ENCODE assay signal across 8 cellular contexts in genomic region chrX:130079824-130080406, GRCh38. TPM values are rescaled to one million over a fixed set of nuclear protein-coding genes. Genes with fewer than 3 reads are reported as not detected.
A peak's percentile ranks its signal among the peaks of the same experiment; 100 is the strongest.
DNase-seq lines count a peak whose midpoint lies in the region; ATAC-seq and TF ChIP-seq lines count a peak whose summit lies in the region.

No MANE protein-coding gene starts in this region.

- no peaks in the 10 kb centered on the region for H3K9me3 ChIP-seq in testis

- WGBS in testis, 2 donors, result 29 to 51% methylated on average over 2 to 9 of the region's 9 CpGs

- H3K4me3 ChIP-seq in testis, result no peak overlapping the region

- no peaks in the 10 kb centered on the region for H3K27me3 ChIP-seq in testis

- peak in 11 of 14 donors; percentile 1 to 44 (median 15) for DNase-seq in C1 segment of cervical spinal cord (lab: John Stamatoyannopoulos, UW)
- peak; percentile 47 for DNase-seq in H4 (ENCODE audit: low spot score)
- DNase-seq in NCI-H460 (ENCODE audit: extremely low read depth, low read depth), result peak; percentile 73
- peak; percentile 63 for DNase-seq in activated CD4-positive, alpha-beta T cell treated with anti-CD3 and anti-CD28 coated beads, Interleukin-2, amount 10 ng/mL, durations not matched to agents 7 days and 5 days
- DNase-seq in effector memory CD8-positive, alpha-beta T cell, result peak; percentile 39 to 47 (median 43)
- peak in 1 of 2 experiments; percentile 60 for DNase-seq in mesothelial cell of epicardium (ENCODE audit: low spot score in 2 of 2, unreplicated experiment in 2 of 2)
- peak; percentile 69 for DNase-seq in testis

- CTCF ChIA-PET in activated CD4-positive, alpha-beta T cell treated with anti-CD3 and anti-CD28 coated beads, Interleukin-2, amount 10 ng/mL, durations not matched to agents 7 days and 5 days (lab: Charles Lee), result interaction anchor here (0.7 to 4.0 kb wide), 17 partner anchors 12 to 186 kb away, joined by 3 to 29 read pairs (median 4); partner anchors contain the start of gene AIFM1

- H3K27me3 Mint-ChIP-seq in activated CD4-positive, alpha-beta T cell treated with anti-CD3 and anti-CD28 coated beads, Interleukin-2, amount 10 ng/mL, durations not matched to agents 7 days and 5 days, result no peaks in the 10 kb centered on the region
- H3K27me3 Mint-ChIP-seq in effector memory CD8-positive, alpha-beta T cell, result no peaks in the 10 kb centered on the region
- no peaks in the 10 kb centered on the region for H3K27me3 Mint-ChIP-seq in mesothelial cell of epicardium (ENCODE audit: low read depth)

- H3K4me3 Mint-ChIP-seq in activated CD4-positive, alpha-beta T cell treated with anti-CD3 and anti-CD28 coated beads, Interleukin-2, amount 10 ng/mL, durations not matched to agents 7 days and 5 days, result no peak overlapping the region
- H3K4me3 Mint-ChIP-seq in effector memory CD8-positive, alpha-beta T cell, result peak overlapping the region; percentile 41 to 63
- no peak overlapping the region for H3K4me3 Mint-ChIP-seq in mesothelial cell of epicardium

- no peak for TF ChIP-seq POLR2A in testis (IDR thresholded peaks at IDR 0.05)

- no peaks in the 10 kb centered on the region for H3K9me3 Mint-ChIP-seq in activated CD4-positive, alpha-beta T cell treated with anti-CD3 and anti-CD28 coated beads, Interleukin-2, amount 10 ng/mL, durations not matched to agents 7 days and 5 days
- no peaks in the 10 kb centered on the region for H3K9me3 Mint-ChIP-seq in effector memory CD8-positive, alpha-beta T cell
- H3K9me3 Mint-ChIP-seq in mesothelial cell of epicardium, result peaks cover 6% of the 10 kb centered on the region

- no peaks in the 10 kb centered on the region for H3K36me3 ChIP-seq in testis (ENCODE audit: low read depth, missing control alignments)

- H3K27ac ChIP-seq in testis, result no peak overlapping the region

- no peak for ATAC-seq in effector memory CD8-positive, alpha-beta T cell (replicated peaks)
- ATAC-seq in GM21619 (IDR thresholded peaks at IDR 0.05; ENCODE audit: unreplicated experiment), result no peak

- peak; percentile 79 for TF ChIP-seq CTCF in mesothelial cell of epicardium (IDR thresholded peaks at IDR 0.05; ENCODE audit: unreplicated experiment)
- TF ChIP-seq CTCF in testis (IDR thresholded peaks at IDR 0.05), result peak; percentile 66 to 74 (median 67)

- H3K36me3 Mint-ChIP-seq in activated CD4-positive, alpha-beta T cell treated with anti-CD3 and anti-CD28 coated beads, Interleukin-2, amount 10 ng/mL, durations not matched to agents 7 days and 5 days (ENCODE audit: low read depth), result peaks cover 25% of the 10 kb centered on the region
- peaks cover 43% of the 10 kb centered on the region for H3K36me3 Mint-ChIP-seq in effector memory CD8-positive, alpha-beta T cell (ENCODE audit: insufficient read depth)
- peaks cover 12% of the 10 kb centered on the region for H3K36me3 Mint-ChIP-seq in mesothelial cell of epicardium

- peak overlapping the region; percentile 72 for H3K27ac Mint-ChIP-seq in activated CD4-positive, alpha-beta T cell treated with anti-CD3 and anti-CD28 coated beads, Interleukin-2, amount 10 ng/mL, durations not matched to agents 7 days and 5 days
- peak overlapping the region; percentile 62 to 80 for H3K27ac Mint-ChIP-seq in effector memory CD8-positive, alpha-beta T cell
- H3K27ac Mint-ChIP-seq in mesothelial cell of epicardium, result peak overlapping the region; percentile 16

- no peaks in the 10 kb centered on the region for H3K4me1 ChIP-seq in testis

- intact Hi-C loops in testis (cut with DNase I; ENCODE audit: low total_unique reads), result loop anchor here (10.0 kb wide), 1 partner anchor 105 kb away; no protein-coding TSS in a partner anchor

- peaks cover 49% of the 10 kb centered on the region for H3K4me1 Mint-ChIP-seq in activated CD4-positive, alpha-beta T cell treated with anti-CD3 and anti-CD28 coated beads, Interleukin-2, amount 10 ng/mL, durations not matched to agents 7 days and 5 days
- peaks cover 21 to 33% of the 10 kb centered on the region in 2 donors for H3K4me1 Mint-ChIP-seq in effector memory CD8-positive, alpha-beta T cell (ENCODE audit: low read depth in 2 of 2)
- peaks cover 32% of the 10 kb centered on the region for H3K4me1 Mint-ChIP-seq in mesothelial cell of epicardium

- POLR2A ChIA-PET in activated CD4-positive, alpha-beta T cell treated with anti-CD3 and anti-CD28 coated beads, Interleukin-2, amount 10 ng/mL, durations not matched to agents 7 days and 5 days (lab: Charles Lee), result no interaction called here

RNA-seq across cellular contexts. Expression of gene ELF4, which starts 30.4 kb away (rescaled TPM):
- total RNA-seq in H4 (2014; rRNA removed; shearing (Covaris generic)), result 11.4 and 11.9 TPM in 2 replicates
- 9.6 and 10.5 TPM in 2 replicates for total RNA-seq in NCI-H460 (2014; rRNA removed; shearing (Covaris generic))
- polyA plus RNA-seq in NCI-H460 (2014; cell fraction: nucleus; rRNA removed), result 5.7 and 7.8 TPM in 2 replicates
- 10 to 100 TPM; 46.0 to 49.5 TPM for total RNA-seq in activated CD4-positive, alpha-beta T cell treated with anti-CD3 and anti-CD28 coated beads, Interleukin-2, amount 10 ng/mL, durations not matched to agents 7 days and 5 days
- total RNA-seq in mesothelial cell of epicardium, result 21.0 to 22.9 TPM (median 22.2 TPM) in 3 replicates
- total RNA-seq in testis, result 1 to 10 TPM; 4.2 to 5.0 TPM
- 10.2 TPM for polyA plus RNA-seq in testis (ENCODE audit: insufficient read depth, low read depth, low replicate concordance)

Comparison
In these comparisons a context has a peak if more than half of its experiments do, and no peak if none do; other contexts are left out.
1. H3K27ac Mint-ChIP-seq: peak in every context shown above with its lines; median percentile 72 in activated CD4-positive, alpha-beta T cell treated with anti-CD3 and anti-CD28 coated beads, Interleukin-2, amount 10 ng/mL, durations not matched to agents 7 days and 5 days; 71 in effector memory CD8-positive, alpha-beta T cell; 16 in mesothelial cell of epicardium.
2. H3K4me3 Mint-ChIP-seq: peak in effector memory CD8-positive, alpha-beta T cell (2 of 2); none in activated CD4-positive, alpha-beta T cell treated with anti-CD3 and anti-CD28 coated beads, Interleukin-2, amount 10 ng/mL, durations not matched to agents 7 days and 5 days (single experiment) and mesothelial cell of epicardium (single experiment).